Comparison of ENCODE assay signal across 11 cellular contexts in the genomic region with DNA sequence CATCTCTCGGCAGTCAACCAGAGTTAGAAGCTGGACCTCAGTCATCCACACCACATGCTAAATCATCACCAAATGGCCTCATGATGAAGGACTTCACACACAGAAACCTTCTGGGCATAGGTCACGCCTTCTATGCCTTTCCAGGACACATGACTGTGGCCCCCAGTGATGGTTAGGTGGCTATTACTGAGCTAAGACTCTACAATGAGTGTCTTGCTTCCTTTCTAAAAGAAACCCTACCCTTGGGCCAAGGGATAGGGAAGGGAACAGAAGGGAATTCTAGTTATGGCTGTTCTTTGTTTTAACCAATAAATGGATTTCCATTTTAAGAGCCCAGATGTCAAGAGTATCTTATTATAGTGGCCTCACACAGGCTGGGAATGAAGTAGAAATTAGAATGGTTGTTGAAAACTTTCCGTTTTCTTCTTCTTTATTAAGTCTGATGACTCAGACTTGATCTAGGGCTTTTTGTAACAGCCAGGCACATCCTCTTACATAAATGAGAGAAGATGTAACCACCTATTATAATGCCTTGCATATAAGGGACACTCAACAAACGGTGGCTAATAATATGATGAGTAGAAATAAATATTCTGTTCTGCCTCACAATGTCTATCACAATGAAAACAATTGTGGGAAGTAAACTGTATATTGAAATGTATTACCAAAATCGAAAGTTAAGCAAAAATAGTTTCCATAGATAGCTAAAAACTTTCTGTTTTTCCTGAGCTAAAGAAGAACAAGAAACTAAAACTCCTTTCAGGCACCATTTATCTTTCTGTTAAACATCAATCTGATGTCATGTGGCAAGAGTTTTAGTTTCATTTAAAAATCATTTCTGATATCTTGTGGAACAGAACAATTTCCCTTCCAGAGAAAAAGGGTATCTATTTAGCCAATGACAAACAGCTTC.
DNase-seq lines count a peak whose midpoint lies in the region; ATAC-seq and TF ChIP-seq lines count a peak whose summit lies in the region.
"Had no signal": no experiment of that assay in that cellular context is flagged by ENCODE, and none has a peak within 500 bp of the region (broad histone marks: within the 10 kb centered on the region; RNA-seq: fewer than 3 reads in every experiment).

No MANE protein-coding gene starts in this region.

- H3K27me3 ChIP-seq in foreskin keratinocyte, result no peaks in the 10 kb centered on the region

- TF ChIP-seq CTCF in NB4 (IDR thresholded peaks at IDR 0.05; ENCODE audit: low read depth, low read length), result no peak
- no peak for TF ChIP-seq CTCF in foreskin keratinocyte (conservative IDR thresholded peaks at IDR 0.05)

- no peak overlapping the region for H3K27ac ChIP-seq in foreskin keratinocyte

- peak overlapping the region; percentile 99 for H3K27ac Mint-ChIP-seq in activated naive CD4-positive, alpha-beta T cell treated with anti-CD3 and anti-CD28 coated beads, Interleukin-2, amount 50 U/mL, for 24 hours
- H3K27ac Mint-ChIP-seq in stimulated activated naive CD8-positive, alpha-beta T cell treated with anti-CD3 and anti-CD28 coated beads, Interleukin-15, Interleukin-2, amounts not matched to agents 100 ng/mL and 50 ng/mL, for 24 hours, result peak overlapping the region; percentile 96

- no peak for DNase-seq in activated naive CD4-positive, alpha-beta T cell treated with Interleukin-2 at 50 U/mL for 16 hours
- DNase-seq in NB4 (ENCODE audit: low read depth) (peak; percentile 47), NCI-H2227 (lab: John Stamatoyannopoulos, UW; ENCODE audit: unreplicated experiment) (no peak), foreskin keratinocyte (no peak), KBM-7 (no peak)

- H3K4me1 Mint-ChIP-seq in activated naive CD4-positive, alpha-beta T cell treated with anti-CD3 and anti-CD28 coated beads, Interleukin-2, amount 50 U/mL, for 24 hours, result peaks cover 34% of the 10 kb centered on the region
- peaks cover 34% of the 10 kb centered on the region for H3K4me1 Mint-ChIP-seq in stimulated activated naive CD8-positive, alpha-beta T cell treated with anti-CD3 and anti-CD28 coated beads, Interleukin-15, Interleukin-2, amounts not matched to agents 100 ng/mL and 50 ng/mL, for 24 hours (ENCODE audit: low read depth)

- peak; percentile 47 for ATAC-seq in HG02870 (IDR thresholded peaks at IDR 0.05; ENCODE audit: unreplicated experiment)
- ATAC-seq in foreskin keratinocyte, result no peak

- no peaks in the 10 kb centered on the region for H3K27me3 Mint-ChIP-seq in activated naive CD4-positive, alpha-beta T cell treated with anti-CD3 and anti-CD28 coated beads, Interleukin-2, amount 50 U/mL, for 24 hours
- no peaks in the 10 kb centered on the region for H3K27me3 Mint-ChIP-seq in stimulated activated naive CD8-positive, alpha-beta T cell treated with anti-CD3 and anti-CD28 coated beads, Interleukin-15, Interleukin-2, amounts not matched to agents 100 ng/mL and 50 ng/mL, for 24 hours
- H3K27me3 Mint-ChIP-seq: IgD-negative memory B cell had no signal

- peaks cover 6% of the 10 kb centered on the region for H3K36me3 Mint-ChIP-seq in activated naive CD4-positive, alpha-beta T cell treated with anti-CD3 and anti-CD28 coated beads, Interleukin-2, amount 50 U/mL, for 24 hours
- H3K36me3 Mint-ChIP-seq in stimulated activated naive CD8-positive, alpha-beta T cell treated with anti-CD3 and anti-CD28 coated beads, Interleukin-15, Interleukin-2, amounts not matched to agents 100 ng/mL and 50 ng/mL, for 24 hours (ENCODE audit: low read depth), result peaks cover 4% of the 10 kb centered on the region

- no peak overlapping the region for H3K4me3 ChIP-seq in NB4 (ENCODE audit: low read depth, low read length)

- peaks cover 6% of the 10 kb centered on the region for H3K4me1 ChIP-seq in foreskin keratinocyte
- H3K4me1 ChIP-seq: BE2C had no signal

- TF ChIP-seq POLR2A in NB4 (IDR thresholded peaks at IDR 0.05; ENCODE audit: extremely low read depth, insufficient read length), result no peak

- no peaks in the 10 kb centered on the region for H3K9me3 Mint-ChIP-seq in activated naive CD4-positive, alpha-beta T cell treated with anti-CD3 and anti-CD28 coated beads, Interleukin-2, amount 50 U/mL, for 24 hours
- H3K9me3 Mint-ChIP-seq in stimulated activated naive CD8-positive, alpha-beta T cell treated with anti-CD3 and anti-CD28 coated beads, Interleukin-15, Interleukin-2, amounts not matched to agents 100 ng/mL and 50 ng/mL, for 24 hours, result no peaks in the 10 kb centered on the region
- H3K9me3 Mint-ChIP-seq: IgD-negative memory B cell had no signal

- H3K4me3 Mint-ChIP-seq in activated naive CD4-positive, alpha-beta T cell treated with anti-CD3 and anti-CD28 coated beads, Interleukin-2, amount 50 U/mL, for 24 hours, result peak overlapping the region; percentile 31
- peak overlapping the region; percentile 66 for H3K4me3 Mint-ChIP-seq in stimulated activated naive CD8-positive, alpha-beta T cell treated with anti-CD3 and anti-CD28 coated beads, Interleukin-15, Interleukin-2, amounts not matched to agents 100 ng/mL and 50 ng/mL, for 24 hours
- H3K4me3 Mint-ChIP-seq: neural crest cell had no signal

- in situ Hi-C loops in KBM-7 (cut with MboI; ENCODE audit: low pct_unique_long_range_greater_than_20kb, low sequenced_read_pairs), result no loop called here
